Comparison of ENCODE assay signal across 23 cellular contexts in the genomic region with DNA sequence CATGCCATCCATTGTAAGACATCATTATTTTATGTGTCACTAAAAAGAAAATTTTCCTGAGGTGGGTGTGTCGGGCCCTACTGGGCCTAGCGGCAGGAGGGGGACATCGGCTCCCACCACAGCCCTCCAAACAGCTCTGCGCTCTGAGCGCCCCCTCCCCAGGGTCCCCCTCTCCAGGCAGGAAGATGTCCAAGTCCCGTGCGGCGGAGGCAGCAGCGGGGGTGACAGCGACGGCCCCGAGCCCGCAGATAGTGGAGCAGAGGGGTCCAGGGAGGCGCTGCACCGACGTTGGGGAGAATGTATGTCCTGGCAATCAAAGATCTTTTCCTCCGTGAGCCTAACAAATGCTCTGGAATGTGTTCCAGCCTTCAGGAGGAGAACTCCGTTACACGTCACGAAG.
"Had no signal": no experiment of that assay in that cellular context is flagged by ENCODE, and none has a peak within 500 bp of the region (broad histone marks: within the 10 kb centered on the region; RNA-seq: fewer than 3 reads in every experiment).

No MANE protein-coding gene starts in this region.

- DNase-seq: colonic mucosa; cortex of kidney; effector CD8-positive, alpha-beta T cell; foreskin keratinocyte; heart left ventricle; hypothalamus; immature natural killer cell; islet precursor cell; kidney; kidney glomerular epithelial cell; left cardiac atrium; left ventricle myocardium superior; mammary epithelial cell; midbrain; naive thymus-derived CD4-positive, alpha-beta T cell had no signal

- H3K4me3 Mint-ChIP-seq: dendritic cell treated with granulocyte-macrophage colony-stimulating factor and Interleukin-4, amounts not matched to agents 40 ng/mL and 50 ng/mL, for 4 days; immature natural killer cell; memory B cell; naive thymus-derived CD4-positive, alpha-beta T cell had no signal

- H3K4me2 ChIP-seq: hepatocyte had no signal

- H3K4me1 ChIP-seq: colonic mucosa, esophagus muscularis mucosa, foreskin keratinocyte, gastroesophageal sphincter had no signal

- FAIRE-seq: endothelial cell of umbilical vein had no signal

- H2AFZ ChIP-seq: hepatocyte had no signal

- H3K27ac ChIP-seq: colonic mucosa, esophagus muscularis mucosa, foreskin keratinocyte, gastroesophageal sphincter, heart left ventricle, hepatocyte, left lung had no signal

- ATAC-seq: foreskin keratinocyte; gastroesophageal sphincter; heart left ventricle; left cardiac atrium; left lung; left ventricle myocardium superior; naive thymus-derived CD4-positive, alpha-beta T cell had no signal

- H3K27me3 Mint-ChIP-seq: dendritic cell treated with granulocyte-macrophage colony-stimulating factor and Interleukin-4, amounts not matched to agents 40 ng/mL and 50 ng/mL, for 4 days; memory B cell; naive thymus-derived CD4-positive, alpha-beta T cell had no signal

- H3K27ac Mint-ChIP-seq: dendritic cell treated with granulocyte-macrophage colony-stimulating factor and Interleukin-4, amounts not matched to agents 40 ng/mL and 50 ng/mL, for 4 days; immature natural killer cell; memory B cell had no signal

- H3K4me3 ChIP-seq: colonic mucosa, esophagus muscularis mucosa, gastroesophageal sphincter, heart left ventricle, hepatocyte, left lung, lung had no signal

- H3K9me3 Mint-ChIP-seq: immature natural killer cell, memory B cell had no signal

- H3K27me3 ChIP-seq: colonic mucosa, esophagus muscularis mucosa, foreskin keratinocyte, gastroesophageal sphincter, heart left ventricle, hepatocyte, left lung had no signal

- H3K36me3 ChIP-seq: colonic mucosa, esophagus muscularis mucosa, gastroesophageal sphincter, heart left ventricle had no signal

- H3K9me3 ChIP-seq: colonic mucosa, esophagus muscularis mucosa, gastroesophageal sphincter, heart left ventricle, left lung had no signal
